ENCODE assay signal across 1 cellular context in the genomic region with DNA sequence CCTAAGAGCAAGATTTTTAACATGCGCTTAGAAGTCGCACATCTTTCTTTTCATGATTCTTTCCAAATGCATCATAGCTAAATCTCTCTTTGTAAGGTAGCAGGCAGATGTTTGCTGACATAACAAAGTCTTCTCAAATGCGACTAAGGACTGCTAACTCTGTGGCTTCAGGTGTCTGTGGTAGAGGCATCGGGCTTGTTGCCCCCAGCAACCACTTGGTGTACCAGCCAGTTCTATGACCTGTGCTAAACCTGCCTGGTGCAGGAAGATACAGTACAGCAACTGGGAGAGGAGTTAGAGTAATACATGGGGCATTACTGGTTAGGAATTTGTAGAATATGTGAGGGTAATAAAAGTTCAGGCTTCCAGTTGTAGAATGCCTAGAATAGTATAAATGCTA.
TF ChIP-seq lines count a peak whose summit lies in the region.

No MANE protein-coding gene starts in this region.

TF ChIP-seq in GM23338, 12 proteins besides CTCF, POLR2A, EP300 and RAD21 (continued from another document):
- no peak for TF ChIP-seq REST (IDR thresholded peaks at IDR 0.05; ENCODE audit: unreplicated experiment)
- TF ChIP-seq, protein P1, sequence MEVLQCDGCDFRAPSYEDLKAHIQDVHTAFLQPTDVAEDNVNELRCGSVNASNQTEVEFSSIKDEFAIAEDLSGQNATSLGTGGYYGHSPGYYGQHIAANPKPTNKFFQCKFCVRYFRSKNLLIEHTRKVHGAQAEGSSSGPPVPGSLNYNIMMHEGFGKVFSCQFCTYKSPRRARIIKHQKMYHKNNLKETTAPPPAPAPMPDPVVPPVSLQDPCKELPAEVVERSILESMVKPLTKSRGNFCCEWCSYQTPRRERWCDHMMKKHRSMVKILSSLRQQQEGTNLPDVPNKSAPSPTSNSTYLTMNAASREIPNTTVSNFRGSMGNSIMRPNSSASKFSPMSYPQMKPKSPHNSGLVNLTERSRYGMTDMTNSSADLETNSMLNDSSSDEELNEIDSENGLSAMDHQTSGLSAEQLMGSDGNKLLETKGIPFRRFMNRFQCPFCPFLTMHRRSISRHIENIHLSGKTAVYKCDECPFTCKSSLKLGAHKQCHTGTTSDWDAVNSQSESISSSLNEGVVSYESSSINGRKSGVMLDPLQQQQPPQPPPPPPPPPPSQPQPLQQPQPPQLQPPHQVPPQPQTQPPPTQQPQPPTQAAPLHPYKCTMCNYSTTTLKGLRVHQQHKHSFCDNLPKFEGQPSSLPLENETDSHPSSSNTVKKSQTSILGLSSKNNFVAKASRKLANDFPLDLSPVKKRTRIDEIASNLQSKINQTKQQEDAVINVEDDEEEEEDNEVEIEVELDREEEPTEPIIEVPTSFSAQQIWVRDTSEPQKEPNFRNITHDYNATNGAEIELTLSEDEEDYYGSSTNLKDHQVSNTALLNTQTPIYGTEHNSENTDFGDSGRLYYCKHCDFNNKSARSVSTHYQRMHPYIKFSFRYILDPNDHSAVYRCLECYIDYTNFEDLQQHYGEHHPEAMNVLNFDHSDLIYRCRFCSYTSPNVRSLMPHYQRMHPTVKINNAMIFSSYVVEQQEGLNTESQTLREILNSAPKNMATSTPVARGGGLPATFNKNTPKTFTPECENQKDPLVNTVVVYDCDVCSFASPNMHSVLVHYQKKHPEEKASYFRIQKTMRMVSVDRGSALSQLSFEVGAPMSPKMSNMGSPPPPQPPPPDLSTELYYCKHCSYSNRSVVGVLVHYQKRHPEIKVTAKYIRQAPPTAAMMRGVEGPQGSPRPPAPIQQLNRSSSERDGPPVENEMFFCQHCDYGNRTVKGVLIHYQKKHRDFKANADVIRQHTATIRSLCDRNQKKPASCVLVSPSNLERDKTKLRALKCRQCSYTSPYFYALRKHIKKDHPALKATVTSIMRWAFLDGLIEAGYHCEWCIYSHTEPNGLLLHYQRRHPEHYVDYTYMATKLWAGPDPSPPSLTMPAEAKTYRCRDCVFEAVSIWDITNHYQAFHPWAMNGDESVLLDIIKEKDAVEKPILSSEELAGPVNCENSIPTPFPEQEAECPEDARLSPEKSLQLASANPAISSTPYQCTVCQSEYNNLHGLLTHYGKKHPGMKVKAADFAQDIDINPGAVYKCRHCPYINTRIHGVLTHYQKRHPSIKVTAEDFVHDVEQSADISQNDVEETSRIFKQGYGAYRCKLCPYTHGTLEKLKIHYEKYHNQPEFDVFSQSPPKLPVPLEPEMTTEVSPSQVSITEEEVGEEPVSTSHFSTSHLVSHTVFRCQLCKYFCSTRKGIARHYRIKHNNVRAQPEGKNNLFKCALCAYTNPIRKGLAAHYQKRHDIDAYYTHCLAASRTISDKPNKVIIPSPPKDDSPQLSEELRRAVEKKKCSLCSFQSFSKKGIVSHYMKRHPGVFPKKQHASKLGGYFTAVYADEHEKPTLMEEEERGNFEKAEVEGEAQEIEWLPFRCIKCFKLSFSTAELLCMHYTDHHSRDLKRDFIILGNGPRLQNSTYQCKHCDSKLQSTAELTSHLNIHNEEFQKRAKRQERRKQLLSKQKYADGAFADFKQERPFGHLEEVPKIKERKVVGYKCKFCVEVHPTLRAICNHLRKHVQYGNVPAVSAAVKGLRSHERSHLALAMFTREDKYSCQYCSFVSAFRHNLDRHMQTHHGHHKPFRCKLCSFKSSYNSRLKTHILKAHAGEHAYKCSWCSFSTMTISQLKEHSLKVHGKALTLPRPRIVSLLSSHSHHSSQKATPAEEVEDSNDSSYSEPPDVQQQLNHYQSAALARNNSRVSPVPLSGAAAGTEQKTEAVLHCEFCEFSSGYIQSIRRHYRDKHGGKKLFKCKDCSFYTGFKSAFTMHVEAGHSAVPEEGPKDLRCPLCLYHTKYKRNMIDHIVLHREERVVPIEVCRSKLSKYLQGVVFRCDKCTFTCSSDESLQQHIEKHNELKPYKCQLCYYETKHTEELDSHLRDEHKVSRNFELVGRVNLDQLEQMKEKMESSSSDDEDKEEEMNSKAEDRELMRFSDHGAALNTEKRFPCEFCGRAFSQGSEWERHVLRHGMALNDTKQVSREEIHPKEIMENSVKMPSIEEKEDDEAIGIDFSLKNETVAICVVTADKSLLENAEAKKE (CRISPR knock-in tag; IDR thresholded peaks at IDR 0.05): no peak
- no peak for TF ChIP-seq ZNF114 (CRISPR knock-in tag; IDR thresholded peaks at IDR 0.05)
- TF ChIP-seq POLR2AphosphoS5 (IDR thresholded peaks at IDR 0.05; ENCODE audit: low read depth): no peak
- TF ChIP-seq STAT1 (IDR thresholded peaks at IDR 0.05; ENCODE audit: unreplicated experiment): no peak
- no peak for TF ChIP-seq EZH2 (IDR thresholded peaks at IDR 0.05; ENCODE audit: low read depth, unreplicated experiment)
